Comparison of ENCODE assay signal across 16 cellular contexts in the genomic region with DNA sequence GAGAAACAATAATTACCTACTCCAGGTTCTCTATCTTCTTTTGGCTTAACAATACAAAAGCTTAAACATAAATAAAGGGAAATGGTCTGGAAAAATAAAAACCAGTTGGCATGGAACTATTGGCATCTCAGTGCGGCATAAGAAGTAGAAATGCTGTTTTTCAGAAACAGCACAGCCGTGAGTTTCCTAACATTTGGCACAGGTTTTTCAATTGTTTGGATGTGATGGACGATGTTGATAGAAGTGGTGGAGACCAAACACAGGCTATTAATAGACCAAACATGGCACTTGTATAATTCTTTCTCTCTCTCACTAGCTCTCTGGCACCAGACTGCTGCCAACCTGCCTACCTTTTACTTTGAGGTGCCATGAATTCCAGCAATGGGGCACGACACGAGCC. TPM values are rescaled to one million over a fixed set of nuclear protein-coding genes. Genes with fewer than 3 reads are reported as not detected.
A peak's percentile ranks its signal among the peaks of the same experiment; 100 is the strongest.
DNase-seq lines count a peak whose midpoint lies in the region; ATAC-seq lines count a peak whose summit lies in the region.
"Had no signal": no experiment of that assay in that cellular context is flagged by ENCODE, and none has a peak within 500 bp of the region (broad histone marks: within the 10 kb centered on the region; RNA-seq: fewer than 3 reads in every experiment).

No MANE protein-coding gene starts in this region.

- no peak overlapping the region for H3K23ac ChIP-seq in mesenchymal stem cell (ENCODE audit: low read length in 2 of 2)

- H3K27me3 ChIP-seq in mesenchymal stem cell (ENCODE audit: control insufficient read depth in 1 of 2, insufficient read depth in 1 of 2, low read length in 2 of 2), result peaks cover 76 to 90% of the 10 kb centered on the region in 2 experiments
- H3K27me3 ChIP-seq: BLaER1 treated with 17β-estradiol and CSF1 and Interleukin-3, amounts not matched to agents 10 nM and 100 nM had no signal

- H2BK120ac ChIP-seq in mesenchymal stem cell (ENCODE audit: low read depth, low read length), result no peak overlapping the region

- no peak overlapping the region for H3K4me2 ChIP-seq in mesenchymal stem cell (ENCODE audit: low read length, poor library complexity, severe bottlenecking)
- H3K4me2 ChIP-seq: BLaER1 treated with 17β-estradiol and CSF1 and Interleukin-3, amounts not matched to agents 10 nM and 100 nM had no signal

- no peak overlapping the region for H3K4me3 ChIP-seq in mesenchymal stem cell (ENCODE audit: insufficient read depth in 1 of 2, low read depth in 1 of 2, low read length in 2 of 2)
- H3K4me3 ChIP-seq: BLaER1 treated with 17β-estradiol and CSF1 and Interleukin-3, amounts not matched to agents 10 nM and 100 nM; HAP-1 had no signal

- no peaks in the 10 kb centered on the region for H3K9me3 ChIP-seq in mesenchymal stem cell (ENCODE audit: control insufficient read depth, low read length)
- H3K9me3 ChIP-seq: BLaER1 treated with 17β-estradiol and CSF1 and Interleukin-3, amounts not matched to agents 10 nM and 100 nM; HAP-1 had no signal

- no peak overlapping the region for H2AFZ ChIP-seq in mesenchymal stem cell (ENCODE audit: low read depth, low read length)

- H3K4me1 ChIP-seq in mesenchymal stem cell (ENCODE audit: control insufficient read depth, insufficient read depth, low read depth, low read length), result no peaks in the 10 kb centered on the region
- H3K4me1 ChIP-seq: HAP-1 had no signal

- no peak overlapping the region for H3K4ac ChIP-seq in mesenchymal stem cell (ENCODE audit: low read depth in 1 of 2, low read length in 2 of 2)

- H3K27ac ChIP-seq in mesenchymal stem cell (ENCODE audit: low read length, poor library complexity, severe bottlenecking) (no peak overlapping the region), temporal lobe (ENCODE audit: low read depth, low read length) (peak overlapping the region; percentile 56)
- H3K27ac ChIP-seq: BLaER1 treated with 17β-estradiol and CSF1 and Interleukin-3, amounts not matched to agents 10 nM and 100 nM; HL-60 had no signal

- no peak overlapping the region for H4K91ac ChIP-seq in mesenchymal stem cell (ENCODE audit: low read length)

- peak overlapping the region; percentile 7 for H4K8ac ChIP-seq in mesenchymal stem cell (ENCODE audit: low read length)

- peak overlapping the region in 1 of 2 experiments; percentile 65 for H2BK12ac ChIP-seq in mesenchymal stem cell (ENCODE audit: low read length in 2 of 2)

- no peak overlapping the region for H3K18ac ChIP-seq in mesenchymal stem cell (ENCODE audit: low read depth in 1 of 2, low read length in 2 of 2)

- H2BK5ac ChIP-seq in mesenchymal stem cell (ENCODE audit: low read depth, low read length, poor library complexity, severe bottlenecking), result no peak overlapping the region

- WGBS in mesenchymal stem cell, result 88% methylated on average over 5 of the region's 5 CpGs

- ATAC-seq in HG03159 (IDR thresholded peaks at IDR 0.05; ENCODE audit: unreplicated experiment) (no peak), HG03108 (IDR thresholded peaks at IDR 0.05; ENCODE audit: unreplicated experiment) (no peak)

- H2AK5ac ChIP-seq in mesenchymal stem cell (ENCODE audit: low read length, severe bottlenecking), result no peak overlapping the region

- H3K79me1 ChIP-seq in mesenchymal stem cell (replicated peaks; ENCODE audit: low read length, poor library complexity, severe bottlenecking), result no peaks in the 10 kb centered on the region

- H3K9ac ChIP-seq in mesenchymal stem cell (ENCODE audit: low read length), result no peak overlapping the region
- H3K9ac ChIP-seq: BLaER1 treated with 17β-estradiol and CSF1 and Interleukin-3, amounts not matched to agents 10 nM and 100 nM had no signal

- H3K36me3 ChIP-seq in mesenchymal stem cell (ENCODE audit: control insufficient read depth in 1 of 2, insufficient read depth in 2 of 2, low read depth in 1 of 2, low read length in 2 of 2), result no peaks in the 10 kb centered on the region
- H3K36me3 ChIP-seq: BLaER1 treated with 17β-estradiol and CSF1 and Interleukin-3, amounts not matched to agents 10 nM and 100 nM; HAP-1 had no signal

- DNase-seq in NCI-H345 (lab: John Stamatoyannopoulos, UW), result peak; percentile 19
- no peak for DNase-seq in NCI-H345 treated with DMSO at 0.1 percent for 48 hours (lab: John Stamatoyannopoulos, UW; ENCODE audit: unreplicated experiment)
- DNase-seq in dermis blood vessel endothelial cell, result peak; percentile 50
- DNase-seq in mesenchymal stem cell, result no peak
- no peak for DNase-seq in GM19238 (ENCODE audit: insufficient read length, low spot score)
- DNase-seq: 8988T; AML-193; CD4-positive, CD25-positive, alpha-beta regulatory T cell; EL; GOT3 had no signal

- H3K14ac ChIP-seq in mesenchymal stem cell (ENCODE audit: low read length in 2 of 2), result no peak overlapping the region

- H2BK15ac ChIP-seq in mesenchymal stem cell (ENCODE audit: low read depth, poor library complexity, severe bottlenecking), result peak overlapping the region; percentile 54

RNA-seq across cellular contexts. Expression of a gene that starts 36.2 kb away (rescaled TPM):
- total RNA-seq in dermis blood vessel endothelial cell (1.7 and 3.6 TPM in 2 replicates), temporal lobe (4.9 TPM)
- 0.81 TPM for polyA plus RNA-seq in mesenchymal stem cell (2013, experiment 1 of 2)
- polyA plus RNA-seq in mesenchymal stem cell (2013, experiment 2 of 2), result 0.75 TPM
- polyA plus RNA-seq: CD4-positive, CD25-positive, alpha-beta regulatory T cell had no signal

Comparison
In these comparisons a context has a peak if more than half of its experiments do, and no peak if none do; other contexts are left out.
1. DNase-seq: peak in NCI-H345 (single experiment) and dermis blood vessel endothelial cell (single experiment); none in NCI-H345 treated with DMSO at 0.1 percent for 48 hours (single experiment), mesenchymal stem cell (single experiment) and GM19238 (single experiment).